ENCODE assay signal across 1 cellular context in the genomic region with DNA sequence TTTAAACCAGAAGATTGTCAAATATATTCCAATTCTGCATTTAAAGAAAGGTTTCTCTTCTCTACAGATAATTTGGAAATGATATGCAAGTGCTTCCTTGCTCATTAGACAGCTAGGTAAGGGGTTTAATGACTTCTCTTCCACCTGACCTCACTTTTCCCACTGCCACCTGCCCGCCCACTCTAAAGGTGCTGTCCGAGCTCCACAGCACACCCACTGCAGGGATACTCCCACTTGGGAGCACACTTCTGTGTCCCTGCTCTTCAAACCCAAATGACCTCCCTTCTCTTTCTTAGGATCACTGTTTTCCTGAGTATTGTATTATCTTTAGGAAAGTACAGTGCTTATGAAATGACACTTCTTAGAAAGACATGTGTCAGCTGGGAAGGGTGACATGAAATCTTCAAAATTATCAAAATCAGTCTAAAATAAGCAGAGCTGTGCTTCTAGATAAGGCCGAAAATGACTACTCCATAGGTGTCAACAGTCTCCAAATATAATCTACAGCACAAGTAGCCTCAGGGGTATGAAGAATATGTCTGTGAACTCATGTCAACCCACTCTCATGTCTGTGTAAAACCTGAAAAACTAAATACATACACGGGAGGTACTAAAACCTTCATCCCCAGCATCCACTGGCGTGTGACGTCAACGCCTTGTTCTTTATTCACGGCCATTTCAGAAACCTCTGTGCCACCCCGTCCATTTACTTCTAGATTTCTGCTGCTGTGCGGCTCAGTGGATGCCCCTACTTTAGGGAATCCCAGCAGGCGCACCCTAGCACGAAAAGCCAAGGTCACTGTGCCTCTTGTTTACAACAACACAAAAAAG.
TF ChIP-seq lines count a peak whose summit lies in the region.

No MANE protein-coding gene starts in this region.

TF ChIP-seq in K562, 482 proteins besides CTCF, POLR2A, EP300 and RAD21 (continues in another document):
- TF ChIP-seq C11orf30 (IDR thresholded peaks at IDR 0.05; ENCODE audit: low read depth): 0 out of 2 replicates have a peak, but pooled peaks have one; percentile 17
- peak; percentile 95 for TF ChIP-seq CBFA2T3 (IDR thresholded peaks at IDR 0.05)
- TF ChIP-seq ZNF740 (CRISPR knock-in tag; IDR thresholded peaks at IDR 0.05): no peak
- TF ChIP-seq ZNF740 (tag; IDR thresholded peaks at IDR 0.05): no peak
- peak; percentile 20; the same call in 1 of the 2 replicates for TF ChIP-seq MGA (IDR thresholded peaks at IDR 0.05)
- TF ChIP-seq ZNF239 (CRISPR knock-in tag; IDR thresholded peaks at IDR 0.05): 0 out of 2 replicates have a peak, but pooled peaks have one; percentile 30
- no peak for TF ChIP-seq FOS (IDR thresholded peaks at IDR 0.05; ENCODE audit: extremely low read depth, insufficient read length)
- peak; percentile 26 to 95; a peak in 3 of 4 replicates for TF ChIP-seq HDAC1 (IDR thresholded peaks at IDR 0.05)
- TF ChIP-seq CSDE1 (IDR thresholded peaks at IDR 0.05): no peak
- peak; percentile 20; the same call in 1 of the 2 replicates for TF ChIP-seq POLR2AphosphoS5 (IDR thresholded peaks at IDR 0.05; ENCODE audit: control insufficient read depth, insufficient read depth, low read depth, low read length)
- peak; percentile 46; the same call in 1 of the 2 replicates for TF ChIP-seq CTBP1 (IDR thresholded peaks at IDR 0.05; ENCODE audit: borderline replicate concordance)
- TF ChIP-seq ELF1 (tag; IDR thresholded peaks at IDR 0.05): no peak
- TF ChIP-seq CREB1 (IDR thresholded peaks at IDR 0.05): no peak
- peak; percentile 54; the same call in 1 of the 2 replicates for TF ChIP-seq CREB1 (CRISPR knock-in tag; IDR thresholded peaks at IDR 0.05)
- peak; percentile 95 for TF ChIP-seq SMAD4 (CRISPR knock-in tag; conservative IDR thresholded peaks at IDR 0.05)
- peak; percentile 92 for TF ChIP-seq TAL1 (IDR thresholded peaks at IDR 0.05)
- no peak for TF ChIP-seq RFX7 (CRISPR knock-in tag; IDR thresholded peaks at IDR 0.05)
- peak in 1 of 2 experiments; percentile 87; a peak in 3 of 4 replicates for TF ChIP-seq TRIM24 (IDR thresholded peaks at IDR 0.05)
- peak; percentile 82; the same call in 1 of the 2 replicates for TF ChIP-seq JUND (IDR thresholded peaks at IDR 0.05; ENCODE audit: borderline replicate concordance, low read depth, low read length)
- peak; percentile 81; the same call in 1 of the 3 replicates for TF ChIP-seq JUND (tag; IDR thresholded peaks at IDR 0.05; ENCODE audit: borderline replicate concordance, low read depth, low read length)
- peak; percentile 84 for TF ChIP-seq MTA2 (IDR thresholded peaks at IDR 0.05; ENCODE audit: low read depth)
- 0 out of 2 replicates have a peak, but pooled peaks have one; percentile 13 for TF ChIP-seq ZNF197 (CRISPR knock-in tag; IDR thresholded peaks at IDR 0.05; ENCODE audit: low read depth)
- TF ChIP-seq SMARCA4 (IDR thresholded peaks at IDR 0.05): peak; percentile 93
- 0 out of 2 replicates have a peak, but pooled peaks have one; percentile 34 for TF ChIP-seq ZFP1 (CRISPR knock-in tag; IDR thresholded peaks at IDR 0.05)
- TF ChIP-seq EHMT2 (IDR thresholded peaks at IDR 0.05): peak; percentile 39; the same call in 1 of the 2 replicates
- peak; percentile 39 for TF ChIP-seq CREM (IDR thresholded peaks at IDR 0.05; ENCODE audit: low read depth)
- TF ChIP-seq ZNF79 (CRISPR knock-in tag; IDR thresholded peaks at IDR 0.05; ENCODE audit: low read depth): no peak
- no peak for TF ChIP-seq CEBPZ (IDR thresholded peaks at IDR 0.05; ENCODE audit: borderline replicate concordance, low read depth, low read length)
- peak; percentile 36; the same call in 1 of the 2 replicates for TF ChIP-seq CC2D1A (IDR thresholded peaks at IDR 0.05)
- no peak for TF ChIP-seq DLX4 (CRISPR knock-in tag; IDR thresholded peaks at IDR 0.05)
- no peak for TF ChIP-seq CBX5 (IDR thresholded peaks at IDR 0.05; ENCODE audit: borderline replicate concordance, low read depth)
- TF ChIP-seq MECOM (CRISPR knock-in tag; IDR thresholded peaks at IDR 0.05): peak; percentile 83
- no peak for TF ChIP-seq PCBP1 (IDR thresholded peaks at IDR 0.05; ENCODE audit: low read depth, low read length, poor library complexity, severe bottlenecking)
- TF ChIP-seq PML (IDR thresholded peaks at IDR 0.05; ENCODE audit: low read length): peak; percentile 73; the same call in 1 of the 2 replicates
- TF ChIP-seq TFAP4 (CRISPR knock-in tag; IDR thresholded peaks at IDR 0.05; ENCODE audit: borderline replicate concordance): peak; percentile 70
- no peak for TF ChIP-seq HOMEZ (CRISPR knock-in tag; IDR thresholded peaks at IDR 0.05)
- peak; percentile 77 for TF ChIP-seq SMARCE1 (IDR thresholded peaks at IDR 0.05)
- TF ChIP-seq KDM1A (IDR thresholded peaks at IDR 0.05): peak; percentile 94 to 96
- 0 out of 2 replicates have a peak, but pooled peaks have one; percentile 17 for TF ChIP-seq MAFK (IDR thresholded peaks at IDR 0.05; ENCODE audit: low read length)
- TF ChIP-seq ATF7 (IDR thresholded peaks at IDR 0.05): peak; percentile 70
- peak; percentile 91 for TF ChIP-seq STAT5A (IDR thresholded peaks at IDR 0.05; ENCODE audit: borderline replicate concordance, low read length)
